ENCODE assay signal across 8 cellular contexts in the genomic region with DNA sequence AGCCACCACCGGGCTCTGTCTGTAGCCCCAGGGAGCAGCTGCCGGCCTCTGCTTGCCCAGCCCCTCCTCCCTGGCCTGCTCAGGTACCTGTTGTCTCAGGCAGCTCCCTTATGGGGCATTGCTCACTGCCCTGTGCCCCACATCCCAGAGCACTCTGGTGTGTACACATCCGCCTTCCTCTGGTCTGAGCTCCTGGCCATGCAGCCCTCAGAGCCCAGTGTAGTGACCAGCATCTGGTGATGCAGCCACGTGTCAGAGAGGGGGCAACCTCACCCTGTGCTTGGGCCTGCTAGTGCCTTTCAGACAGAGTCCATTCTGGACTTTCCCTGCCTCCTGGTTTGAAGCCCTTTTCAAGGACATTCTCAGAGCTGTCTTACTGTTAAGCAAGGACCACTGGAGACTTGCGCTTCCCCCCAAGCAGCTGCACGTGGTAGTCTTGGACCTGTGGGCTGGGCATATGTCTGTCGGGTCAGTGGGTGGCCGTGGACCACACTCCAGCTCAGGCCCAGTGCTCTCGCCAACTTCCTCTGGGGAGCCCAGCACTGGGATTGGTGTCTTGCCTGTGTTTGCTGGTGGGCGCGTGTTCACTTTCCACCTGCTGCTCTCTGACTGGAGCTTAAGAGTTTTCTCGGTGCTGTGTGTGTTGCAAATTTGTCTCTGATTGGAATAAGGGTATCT. TPM values are rescaled to one million over a fixed set of nuclear protein-coding genes. Genes with fewer than 3 reads are reported as not detected.
DNase-seq lines count a peak whose midpoint lies in the region; ATAC-seq, FAIRE-seq and TF ChIP-seq lines count a peak whose summit lies in the region.

No MANE protein-coding gene starts in this region.

- H3K27me3 Mint-ChIP-seq in activated CD8-positive, alpha-beta T cell treated with anti-CD3 and anti-CD28 coated beads for 36 hours = no peaks in the 10 kb centered on the region
- H3K27me3 Mint-ChIP-seq in nephron (ENCODE audit: low read depth) = peaks cover 3% of the 10 kb centered on the region

- intact Hi-C loops in activated CD8-positive, alpha-beta T cell treated with anti-CD3 and anti-CD28 coated beads for 36 hours (cut with micrococcal nuclease) = loop anchor here (10.0 kb wide), 1 partner anchor 60 kb away; no protein-coding TSS in a partner anchor

- H3K27ac Mint-ChIP-seq in activated CD8-positive, alpha-beta T cell treated with anti-CD3 and anti-CD28 coated beads for 36 hours = peak overlapping the region; percentile 89
- peak overlapping the region; percentile 77 to 94 (median 84) for H3K27ac Mint-ChIP-seq in nephron

- ATAC-seq in GM18502 (IDR thresholded peaks at IDR 0.05; ENCODE audit: poor library complexity, unreplicated experiment) (peak; percentile 6), HG02642 (IDR thresholded peaks at IDR 0.05; ENCODE audit: poor library complexity, unreplicated experiment) (peak; percentile 30)
- ATAC-seq in activated CD8-positive, alpha-beta T cell treated with anti-CD3 and anti-CD28 coated beads for 36 hours = peak; percentile 3

- no peak for TF ChIP-seq CTCF in activated CD8-positive, alpha-beta T cell treated with anti-CD3 and anti-CD28 coated beads for 36 hours (IDR thresholded peaks at IDR 0.05)
- TF ChIP-seq CTCF in nephron (IDR thresholded peaks at IDR 0.05; ENCODE audit: unreplicated experiment in 3 of 3) (no peak), GM10266 (IDR thresholded peaks at IDR 0.05; ENCODE audit: control insufficient read depth, insufficient read depth, low read depth, missing control alignments) (no peak)

- H3K9me3 Mint-ChIP-seq in activated CD8-positive, alpha-beta T cell treated with anti-CD3 and anti-CD28 coated beads for 36 hours = no peaks in the 10 kb centered on the region
- no peaks in the 10 kb centered on the region for H3K9me3 Mint-ChIP-seq in nephron

- FAIRE-seq in H54 (lab: Jason Lieb, UNC) = no peak

- H3K36me3 Mint-ChIP-seq in activated CD8-positive, alpha-beta T cell treated with anti-CD3 and anti-CD28 coated beads for 36 hours (ENCODE audit: low read depth) = peaks cover 48% of the 10 kb centered on the region
- H3K36me3 Mint-ChIP-seq in nephron (ENCODE audit: low read depth) = peaks cover 4% of the 10 kb centered on the region

- peak; percentile 29 for DNase-seq in activated CD8-positive, alpha-beta T cell treated with anti-CD3 and anti-CD28 coated beads for 36 hours
- DNase-seq in SW480 (ENCODE audit: low spot score) (no peak), GM10266 (ENCODE audit: extremely low spot score) (no peak), H54 (ENCODE audit: insufficient read length, low spot score) (no peak), cerebellar cortex (ENCODE audit: low spot score) (no peak)

- H3K4me3 Mint-ChIP-seq in activated CD8-positive, alpha-beta T cell treated with anti-CD3 and anti-CD28 coated beads for 36 hours = peak overlapping the region; percentile 69
- H3K4me3 Mint-ChIP-seq in nephron = no peak overlapping the region

- CTCF ChIA-PET in activated CD8-positive, alpha-beta T cell treated with anti-CD3 and anti-CD28 coated beads for 36 hours (lab: Charles Lee) = interaction anchor here (0.6 to 3.5 kb wide), 16 partner anchors 10 to 58 kb away, joined by 3 to 16 read pairs (median 5); partner anchors contain the start of gene DGKD

- peaks cover 89% of the 10 kb centered on the region for H3K4me1 Mint-ChIP-seq in activated CD8-positive, alpha-beta T cell treated with anti-CD3 and anti-CD28 coated beads for 36 hours (ENCODE audit: low read depth)
- H3K4me1 Mint-ChIP-seq in nephron = peaks cover 81% of the 10 kb centered on the region

- no peak for TF ChIP-seq POLR2A in H54 (IDR thresholded peaks at IDR 0.05; ENCODE audit: low read depth, low read length)

- POLR2A ChIA-PET in activated CD8-positive, alpha-beta T cell treated with anti-CD3 and anti-CD28 coated beads for 36 hours (lab: Charles Lee) = interaction anchor here (0.9 to 2.0 kb wide), 10 partner anchors 11 to 134 kb away, joined by 3 to 7 read pairs (median 4); partner anchors contain the start of genes ATG16L1 and DGKD

RNA-seq across cellular contexts. Expression of gene DGKD, which starts 30.7 kb away (rescaled TPM):
- 10 to 100 TPM; 89.6 to 99.5 TPM for total RNA-seq in activated CD8-positive, alpha-beta T cell treated with anti-CD3 and anti-CD28 coated beads for 36 hours
